ENCODE assay signal across 2 cellular contexts in genomic region chrX:64230123-64230970, GRCh38.
TF ChIP-seq lines count a peak whose summit lies in the region.

TSS of gene ASB12 (minus strand) at chrX:64230607. CDS start at chrX:64225650, 4,957 bp downstream.

TF ChIP-seq in SK-N-SH, 30 proteins besides CTCF, POLR2A, EP300 and RAD21 (continued from another document):
- TF ChIP-seq, protein P1, sequence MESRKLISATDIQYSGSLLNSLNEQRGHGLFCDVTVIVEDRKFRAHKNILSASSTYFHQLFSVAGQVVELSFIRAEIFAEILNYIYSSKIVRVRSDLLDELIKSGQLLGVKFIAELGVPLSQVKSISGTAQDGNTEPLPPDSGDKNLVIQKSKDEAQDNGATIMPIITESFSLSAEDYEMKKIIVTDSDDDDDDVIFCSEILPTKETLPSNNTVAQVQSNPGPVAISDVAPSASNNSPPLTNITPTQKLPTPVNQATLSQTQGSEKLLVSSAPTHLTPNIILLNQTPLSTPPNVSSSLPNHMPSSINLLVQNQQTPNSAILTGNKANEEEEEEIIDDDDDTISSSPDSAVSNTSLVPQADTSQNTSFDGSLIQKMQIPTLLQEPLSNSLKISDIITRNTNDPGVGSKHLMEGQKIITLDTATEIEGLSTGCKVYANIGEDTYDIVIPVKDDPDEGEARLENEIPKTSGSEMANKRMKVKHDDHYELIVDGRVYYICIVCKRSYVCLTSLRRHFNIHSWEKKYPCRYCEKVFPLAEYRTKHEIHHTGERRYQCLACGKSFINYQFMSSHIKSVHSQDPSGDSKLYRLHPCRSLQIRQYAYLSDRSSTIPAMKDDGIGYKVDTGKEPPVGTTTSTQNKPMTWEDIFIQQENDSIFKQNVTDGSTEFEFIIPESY (IDR thresholded peaks at IDR 0.05; ENCODE audit: borderline replicate concordance, low read depth): no peak
- TF ChIP-seq FOXJ3 (CRISPR knock-in tag; IDR thresholded peaks at IDR 0.05) (no peak), CHD2 (IDR thresholded peaks at IDR 0.05; ENCODE audit: low read length, partially characterized antibody) (no peak), YY1 (IDR thresholded peaks at IDR 0.05; ENCODE audit: low read depth) (no peak), TCF12 (IDR thresholded peaks at IDR 0.05) (no peak), FOSL2 (IDR thresholded peaks at IDR 0.05; ENCODE audit: borderline replicate concordance, low read depth) (no peak)
TF ChIP-seq in SK-N-SH: peak in this region for 0.

TF ChIP-seq in SK-N-SH treated with all-trans-retinoic acid at 6 μM for 48 hours, 23 proteins besides CTCF, POLR2A, EP300 and RAD21 (continued from another document):
- TF ChIP-seq TCF4 (CRISPR knock-in tag; IDR thresholded peaks at IDR 0.05; ENCODE audit: borderline replicate concordance): no peak
- no peak for TF ChIP-seq ISL1 (CRISPR knock-in tag; IDR thresholded peaks at IDR 0.05)
TF ChIP-seq in SK-N-SH treated with all-trans-retinoic acid at 6 μM for 48 hours: peak in this region for 0.
